ENCODE assay signal across 23 cellular contexts in genomic region chr2:240305369-240305962, GRCh38.
DNase-seq lines count a peak whose midpoint lies in the region; ATAC-seq and TF ChIP-seq lines count a peak whose summit lies in the region.
"Had no signal": no experiment of that assay in that cellular context is flagged by ENCODE, and none has a peak within 500 bp of the region (broad histone marks: within the 10 kb centered on the region; RNA-seq: fewer than 3 reads in every experiment).

No MANE protein-coding gene starts in this region.

- no peak overlapping the region for H4K91ac ChIP-seq in H9 (ENCODE audit: insufficient read length, low read depth, low read length)

- H4K20me1 ChIP-seq in H9 (ENCODE audit: control insufficient read depth, insufficient read depth, insufficient read length): no peaks in the 10 kb centered on the region
- H4K20me1 ChIP-seq: BLaER1 treated with 17β-estradiol and CSF1 and Interleukin-3, amounts not matched to agents 10 nM and 100 nM had no signal

- WGBS in H9 (ENCODE audit: extremely low coverage, insufficient read length, low lambda C conversion rate): no CpG with 5 or more reads among the region's 20 CpGs

- H3K4me2 ChIP-seq in H9 (ENCODE audit: insufficient read depth, insufficient read length, low read length): no peak overlapping the region
- H3K4me2 ChIP-seq: BLaER1 treated with 17β-estradiol and CSF1 and Interleukin-3, amounts not matched to agents 10 nM and 100 nM had no signal

- H4K8ac ChIP-seq in H9 (replicated peaks; ENCODE audit: insufficient read length, low read depth, low read length): no peak overlapping the region

- no peak overlapping the region for H3K56ac ChIP-seq in H9 (ENCODE audit: insufficient read length, low read depth, low read length)

- no peaks in the 10 kb centered on the region for H3K79me2 ChIP-seq in H9 (ENCODE audit: insufficient read depth, low read length)

- ATAC-seq in GM21360 (IDR thresholded peaks at IDR 0.05; ENCODE audit: unreplicated experiment): no peak
- ATAC-seq: GM12878, SK-N-SH treated with all-trans-retinoic acid at 6 μM for 48 hours had no signal

- no peak overlapping the region for H3K18ac ChIP-seq in H9 (ENCODE audit: insufficient read length, low read depth, low read length)

- no peak overlapping the region for H2BK12ac ChIP-seq in H9 (ENCODE audit: insufficient read length, low read depth, low read length)

- no peak overlapping the region for H4K5ac ChIP-seq in H9 (ENCODE audit: insufficient read length, low read depth, low read length)

- no peaks in the 10 kb centered on the region for H3K4me1 ChIP-seq in H9 (ENCODE audit: insufficient read depth, low read length)
- H3K4me1 ChIP-seq: Caco-2, HAP-1 had no signal

- no peak overlapping the region for H3K14ac ChIP-seq in H9 (ENCODE audit: insufficient read depth, low read length)

- no peaks in the 10 kb centered on the region for H3K9me3 ChIP-seq in H9 (ENCODE audit: control insufficient read depth, low read depth, low read length)
- H3K9me3 ChIP-seq: BLaER1 treated with 17β-estradiol and CSF1 and Interleukin-3, amounts not matched to agents 10 nM and 100 nM; Caco-2; HAP-1; MG63 had no signal

- no peaks in the 10 kb centered on the region for H3K9me3 Mint-ChIP-seq in H9
- H3K9me3 Mint-ChIP-seq: CD4-positive, alpha-beta memory T cell had no signal

- no peak for TF ChIP-seq CTCF in H9 (conservative IDR thresholded peaks at IDR 0.05)
- no peak for TF ChIP-seq CTCF in coronary artery (IDR thresholded peaks at IDR 0.05)

- H3K23me2 ChIP-seq in H9 (ENCODE audit: insufficient read length, low read depth, low read length, poor library complexity, severe bottlenecking): no peaks in the 10 kb centered on the region

- no peak overlapping the region for H3K4ac ChIP-seq in H9 (ENCODE audit: low read depth, low read length)

- no peaks in the 10 kb centered on the region; the same call in 1 of the 2 replicates for H3K27me3 Mint-ChIP-seq in H9 (ENCODE audit: low read depth)

- H3K4me1 Mint-ChIP-seq in H9: peaks cover 6 to 7% of the 10 kb centered on the region in 2 experiments
- H3K4me1 Mint-ChIP-seq: CD4-positive, alpha-beta memory T cell had no signal

- no peaks in the 10 kb centered on the region for H3K79me1 ChIP-seq in H9 (ENCODE audit: insufficient read depth, low read depth, low read length, poor library complexity, severe bottlenecking)

- H3K9ac ChIP-seq in H9 (ENCODE audit: extremely low read depth, insufficient read length, low read length): no peak overlapping the region
- H3K9ac ChIP-seq: BLaER1 treated with 17β-estradiol and CSF1 and Interleukin-3, amounts not matched to agents 10 nM and 100 nM had no signal

- H2AFZ ChIP-seq in H9 (ENCODE audit: low read length): no peak overlapping the region

- H2AK5ac ChIP-seq in H9 (ENCODE audit: insufficient read length, low read length): no peak overlapping the region

- H2BK120ac ChIP-seq in H9 (ENCODE audit: low read depth, low read length, poor library complexity, severe bottlenecking): no peak overlapping the region

- no peaks in the 10 kb centered on the region; a peak in 1 of 7 replicates for H3K36me3 Mint-ChIP-seq in H9 (ENCODE audit: insufficient read depth in 1 of 3, low read depth in 3 of 3)
- H3K36me3 Mint-ChIP-seq: CD4-positive, alpha-beta memory T cell had no signal

- DNase-seq in H9 (peak; percentile 23), coronary artery (ENCODE audit: low spot score) (peak; percentile 21), mesenteric fat pad (ENCODE audit: low spot score) (peak; percentile 41), retina (peak; percentile 6), RKO (ENCODE audit: low spot score) (no peak), HT-29 (ENCODE audit: low spot score) (no peak)
- DNase-seq: ACHN; Caco-2; CD4-positive, alpha-beta memory T cell; DMS 273 treated with DMSO at 0.1 percent for 48 hours; Kasumi-1; MG63; NCI-H1417 treated with DMSO at 0.1 percent for 48 hours; NCI-H187; NCI-H2227 treated with DMSO at 0.1 percent for 48 hours; NCI-H510A treated with DMSO at 0.1 percent for 48 hours; NCI-H774; NK-92 treated with Interleukin-12 subunit alpha and Interleukin-12 subunit beta, amount 100 ng/mL, for 24 hours had no signal

- no peak overlapping the region for H3K4me3 ChIP-seq in coronary artery
- H3K4me3 ChIP-seq: BLaER1 treated with 17β-estradiol and CSF1 and Interleukin-3, amounts not matched to agents 10 nM and 100 nM; GM12878; HAP-1; MG63 had no signal

- H3K23ac ChIP-seq in H9 (ENCODE audit: insufficient read length, low read depth, low read length): no peak overlapping the region

- H3K27me3 ChIP-seq in H9 (ENCODE audit: insufficient read depth, low read length): no peaks in the 10 kb centered on the region
- H3K27me3 ChIP-seq: BLaER1 treated with 17β-estradiol and CSF1 and Interleukin-3, amounts not matched to agents 10 nM and 100 nM; MG63 had no signal

- no peak overlapping the region for H2BK20ac ChIP-seq in H9 (ENCODE audit: low read depth, low read length, poor library complexity, severe bottlenecking)

- no peak overlapping the region for H3K4me3 Mint-ChIP-seq in H9
- H3K4me3 Mint-ChIP-seq: CD4-positive, alpha-beta memory T cell had no signal

- no peak overlapping the region for H2BK5ac ChIP-seq in H9 (ENCODE audit: insufficient read length, low read length)

- no peak overlapping the region for H3K27ac Mint-ChIP-seq in H9
- H3K27ac Mint-ChIP-seq: CD4-positive, alpha-beta memory T cell had no signal

- no peak overlapping the region for H3T11ph ChIP-seq in H9 (ENCODE audit: low read length)

- H3K27ac ChIP-seq in H9 (ENCODE audit: insufficient read length, low read depth, low read length) (no peak overlapping the region), coronary artery (no peak overlapping the region)
- H3K27ac ChIP-seq: BLaER1 treated with 17β-estradiol and CSF1 and Interleukin-3, amounts not matched to agents 10 nM and 100 nM had no signal

- H2BK15ac ChIP-seq in H9 (ENCODE audit: low read depth, low read length): no peak overlapping the region

Comparison
In these comparisons a context has a peak if more than half of its experiments do, and no peak if none do; other contexts are left out.
1. DNase-seq: peak in H9 (single experiment), coronary artery (single experiment), mesenteric fat pad (single experiment) and retina (single experiment); none in RKO (single experiment) and HT-29 (single experiment).